In genomic region chr16:85081765-85082164, GRCh38 we compare ENCODE assay signal across 2 cellular contexts.
TF ChIP-seq lines count a peak whose summit lies in the region.

No MANE protein-coding gene starts in this region.

TF ChIP-seq in HepG2, 621 proteins besides CTCF, POLR2A, EP300 and RAD21:
- TF ChIP-seq MNT (IDR thresholded peaks at IDR 0.05) (peak; percentile 34; the same call in 1 of the 2 replicates), SP4 (CRISPR knock-in tag; IDR thresholded peaks at IDR 0.05) (no peak)

TF ChIP-seq in K562, 482 proteins besides CTCF, POLR2A, EP300 and RAD21:
- TF ChIP-seq, protein P1, sequence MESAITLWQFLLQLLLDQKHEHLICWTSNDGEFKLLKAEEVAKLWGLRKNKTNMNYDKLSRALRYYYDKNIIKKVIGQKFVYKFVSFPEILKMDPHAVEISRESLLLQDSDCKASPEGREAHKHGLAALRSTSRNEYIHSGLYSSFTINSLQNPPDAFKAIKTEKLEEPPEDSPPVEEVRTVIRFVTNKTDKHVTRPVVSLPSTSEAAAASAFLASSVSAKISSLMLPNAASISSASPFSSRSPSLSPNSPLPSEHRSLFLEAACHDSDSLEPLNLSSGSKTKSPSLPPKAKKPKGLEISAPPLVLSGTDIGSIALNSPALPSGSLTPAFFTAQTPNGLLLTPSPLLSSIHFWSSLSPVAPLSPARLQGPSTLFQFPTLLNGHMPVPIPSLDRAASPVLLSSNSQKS (CRISPR knock-in tag; IDR thresholded peaks at IDR 0.05) = no peak
- peak; percentile 64 for TF ChIP-seq TFE3 (CRISPR knock-in tag; IDR thresholded peaks at IDR 0.05)
- TF ChIP-seq HOXB6 (CRISPR knock-in tag; IDR thresholded peaks at IDR 0.05; ENCODE audit: borderline replicate concordance) = no peak
- no peak for TF ChIP-seq MYC (IDR thresholded peaks at IDR 0.05; ENCODE audit: low read depth, low read length)
- TF ChIP-seq MYC (CRISPR knock-in tag; IDR thresholded peaks at IDR 0.05; ENCODE audit: borderline replicate concordance, low read depth) = no peak
- TF ChIP-seq HNRNPK (IDR thresholded peaks at IDR 0.05; ENCODE audit: low read depth, low read length, poor library complexity, severe bottlenecking) = no peak
- no peak for TF ChIP-seq ZNF263 (CRISPR knock-in tag; IDR thresholded peaks at IDR 0.05; ENCODE audit: borderline replicate concordance)
- no peak for TF ChIP-seq HNRNPLL (IDR thresholded peaks at IDR 0.05; ENCODE audit: low read depth, low read length, poor library complexity, severe bottlenecking)
- TF ChIP-seq HSF4 (CRISPR knock-in tag; IDR thresholded peaks at IDR 0.05; ENCODE audit: borderline replicate concordance) = no peak
- TF ChIP-seq GATAD2B (IDR thresholded peaks at IDR 0.05; ENCODE audit: borderline replicate concordance) = no peak
- TF ChIP-seq HOMEZ (CRISPR knock-in tag; IDR thresholded peaks at IDR 0.05) = no peak
- peak; percentile 68 for TF ChIP-seq POLR2G (IDR thresholded peaks at IDR 0.05; ENCODE audit: low read depth, low read length)
- TF ChIP-seq GABPB2 (CRISPR knock-in tag; conservative IDR thresholded peaks at IDR 0.05) = no peak
- no peak for TF ChIP-seq KLF13 (tag; IDR thresholded peaks at IDR 0.05; ENCODE audit: borderline replicate concordance, low read depth)
